In the genomic region with DNA sequence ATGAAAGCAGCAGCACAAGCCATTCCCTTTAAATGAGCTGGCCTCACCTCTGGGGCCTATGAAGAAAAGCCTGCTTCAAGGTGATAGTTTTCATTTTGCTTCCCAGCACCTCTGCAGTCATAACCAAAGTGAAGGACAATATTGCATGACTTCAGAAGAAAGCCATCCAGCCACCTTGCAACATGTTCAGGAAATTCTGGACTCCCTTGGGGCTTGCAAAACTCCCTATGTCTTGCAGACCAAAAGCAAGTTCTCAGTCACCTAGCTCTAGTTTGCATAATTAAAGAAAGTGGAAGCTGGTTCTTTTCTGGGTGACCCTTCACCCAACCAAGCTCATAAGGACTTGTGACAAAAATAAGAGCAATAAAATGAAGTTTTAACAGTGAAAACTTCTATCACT, we compare ENCODE assay signal across 12 cellular contexts.
A peak's percentile ranks its signal among the peaks of the same experiment; 100 is the strongest.
DNase-seq lines count a peak whose midpoint lies in the region; ATAC-seq, FAIRE-seq and TF ChIP-seq lines count a peak whose summit lies in the region.
"Had no signal": no experiment of that assay in that cellular context is flagged by ENCODE, and none has a peak within 500 bp of the region (broad histone marks: within the 10 kb centered on the region; RNA-seq: fewer than 3 reads in every experiment).

No MANE protein-coding gene starts in this region.

- no peaks in the 10 kb centered on the region for H3K27me3 Mint-ChIP-seq in MCF 10A (ENCODE audit: insufficient read depth, unreplicated experiment)
- H3K27me3 Mint-ChIP-seq: activated CD4-positive, alpha-beta T cell treated with anti-CD3 and anti-CD28 coated beads, Interleukin-2, amount 10 ng/mL, durations not matched to agents 7 days and 5 days had no signal

- no peaks in the 10 kb centered on the region for H3K79me2 ChIP-seq in mammary epithelial cell (ENCODE audit: insufficient read depth, low read length)

- TF ChIP-seq CTCF in MCF 10A (IDR thresholded peaks at IDR 0.05; ENCODE audit: unreplicated experiment) = no peak
- TF ChIP-seq CTCF in mammary epithelial cell (conservative IDR thresholded peaks at IDR 0.05 in 1 of 2, IDR thresholded peaks at IDR 0.05 in 1 of 2; ENCODE audit: extremely low read depth in 1 of 2, insufficient read depth in 1 of 2, low read depth in 1 of 2, low read length in 2 of 2) = no peak
- no peak for TF ChIP-seq CTCF in pancreas (IDR thresholded peaks at IDR 0.05)

- H3K36me3 ChIP-seq in mammary epithelial cell (ENCODE audit: insufficient read depth, low read length) (no peaks in the 10 kb centered on the region), pancreas (no peaks in the 10 kb centered on the region)
- no peaks in the 10 kb centered on the region for H3K36me3 ChIP-seq in effector memory CD4-positive, alpha-beta T cell (ENCODE audit: control insufficient read depth, insufficient read depth, low read length)

- in situ Hi-C loops in mammary epithelial cell (cut with MboI; ENCODE audit: low sequenced_read_pairs in 2 of 2) = no loop called here

- no peak overlapping the region for H3K4me2 ChIP-seq in mammary epithelial cell (ENCODE audit: insufficient read depth, low read depth, low read length)
- H3K4me2 ChIP-seq: A549 had no signal

- no peak overlapping the region for H3K9ac ChIP-seq in mammary epithelial cell (ENCODE audit: insufficient read depth, low read length)

- CTCF ChIA-PET in MCF 10A (lab: Yijun Ruan, JAX) (interaction anchor here (0.6 to 0.9 kb wide), 3 partner anchors 31 to 350 kb away, joined by 3 to 7 read pairs (median 3); no protein-coding TSS in a partner anchor), mammary epithelial cell (lab: Charles Lee; ENCODE audit: low non-redundant PET) (no interaction called here)

- H3K9me3 Mint-ChIP-seq in MCF 10A (ENCODE audit: unreplicated experiment) = peaks cover 4% of the 10 kb centered on the region

- no peak overlapping the region for H3K27ac Mint-ChIP-seq in MCF 10A (ENCODE audit: low read depth, unreplicated experiment)
- H3K27ac Mint-ChIP-seq: activated CD4-positive, alpha-beta T cell treated with anti-CD3 and anti-CD28 coated beads, Interleukin-2, amount 10 ng/mL, durations not matched to agents 7 days and 5 days had no signal

- POLR2A ChIA-PET in MCF 10A (lab: Yijun Ruan, JAX) = no interaction called here

- H3K27ac ChIP-seq in mammary epithelial cell (ENCODE audit: insufficient read depth, low read depth, low read length) = no peak overlapping the region
- no peak overlapping the region for H3K27ac ChIP-seq in effector memory CD4-positive, alpha-beta T cell (ENCODE audit: insufficient read depth, low read length, poor library complexity, severe bottlenecking)
- H3K27ac ChIP-seq in pancreas = no peak overlapping the region
- H3K27ac ChIP-seq: A549 had no signal

- H3K4me3 Mint-ChIP-seq in MCF 10A (ENCODE audit: unreplicated experiment) = no peak overlapping the region
- H3K4me3 Mint-ChIP-seq: activated CD4-positive, alpha-beta T cell treated with anti-CD3 and anti-CD28 coated beads, Interleukin-2, amount 10 ng/mL, durations not matched to agents 7 days and 5 days had no signal

- H2AFZ ChIP-seq in mammary epithelial cell (ENCODE audit: low read depth, low read length) = no peak overlapping the region

- H3K4me1 ChIP-seq in mammary epithelial cell (ENCODE audit: insufficient read depth, low read length) (no peaks in the 10 kb centered on the region), pancreas (no peaks in the 10 kb centered on the region)
- no peaks in the 10 kb centered on the region for H3K4me1 ChIP-seq in effector memory CD4-positive, alpha-beta T cell (ENCODE audit: control insufficient read depth, insufficient read depth, low read length, poor library complexity, severe bottlenecking)
- H3K4me1 ChIP-seq: A549 had no signal

- H3K9me3 ChIP-seq in mammary epithelial cell (replicated peaks; ENCODE audit: insufficient read depth, low read length) = peaks cover 10% of the 10 kb centered on the region
- H3K9me3 ChIP-seq in effector memory CD4-positive, alpha-beta T cell (ENCODE audit: control insufficient read depth, low read length) = no peaks in the 10 kb centered on the region
- no peaks in the 10 kb centered on the region for H3K9me3 ChIP-seq in pancreas

- DNase-seq in MCF 10A (ENCODE audit: unreplicated experiment) = peak; percentile 18
- no peak for DNase-seq in mammary epithelial cell
- DNase-seq in Kasumi-1 (lab: John Stamatoyannopoulos, UW) = peak; percentile 22
- DNase-seq in effector memory CD4-positive, alpha-beta T cell = no peak
- DNase-seq in pancreas = no peak
- no peak for DNase-seq in posterior vena cava (ENCODE audit: low spot score)
- no peak for DNase-seq in activated CD4-positive, alpha-beta T cell treated with anti-CD3 and anti-CD28 coated beads, Interleukin-2, amount 50 U/mL, for 1 hour
- DNase-seq: activated CD4-positive, alpha-beta T cell treated with anti-CD3 and anti-CD28 coated beads, Interleukin-2, amount 10 ng/mL, durations not matched to agents 7 days and 5 days; stimulated activated CD4-positive, alpha-beta T cell treated with anti-CD3 and anti-CD28 coated beads, Interleukin-4, amount 100 ng/mL, for 4 hours had no signal

- dilution Hi-C loops in mammary epithelial cell (cut with HindIII; ENCODE audit: low sequenced_read_pairs) = no loop called here

- no peaks in the 10 kb centered on the region for H4K20me1 ChIP-seq in mammary epithelial cell (ENCODE audit: insufficient read depth, low read length)

- H3K36me3 Mint-ChIP-seq in MCF 10A (ENCODE audit: insufficient read depth, unreplicated experiment) = no peaks in the 10 kb centered on the region

- H3K27me3 ChIP-seq in mammary epithelial cell (ENCODE audit: insufficient read depth, low read length) (no peaks in the 10 kb centered on the region), pancreas (no peaks in the 10 kb centered on the region)
- H3K27me3 ChIP-seq in effector memory CD4-positive, alpha-beta T cell (replicated peaks; ENCODE audit: control insufficient read depth, insufficient read depth, low read length, poor library complexity, severe bottlenecking) = no peaks in the 10 kb centered on the region

- H3K4me3 ChIP-seq in mammary epithelial cell (replicated peaks in 1 of 3; ENCODE audit: insufficient read depth in 1 of 3, low read depth in 2 of 3, low read length in 3 of 3) (no peak overlapping the region), pancreas (no peak overlapping the region)
- H3K4me3 ChIP-seq in effector memory CD4-positive, alpha-beta T cell (ENCODE audit: insufficient read depth, low read depth, low read length, poor library complexity, severe bottlenecking) = no peak overlapping the region
- H3K4me3 ChIP-seq: A549 had no signal

- no peak for FAIRE-seq in pancreas (lab: Jason Lieb, UNC)
- FAIRE-seq: A549, astrocyte had no signal

- intact Hi-C loops in MCF 10A (cut with micrococcal nuclease) (no loop called here), mammary epithelial cell (cut with micrococcal nuclease) (no loop called here), pancreas (cut with DNase I) (no loop called here), posterior vena cava (cut with DNase I) (no loop called here)

- no peaks in the 10 kb centered on the region for H3K4me1 Mint-ChIP-seq in MCF 10A (ENCODE audit: insufficient read depth, unreplicated experiment)
- H3K4me1 Mint-ChIP-seq: activated CD4-positive, alpha-beta T cell treated with anti-CD3 and anti-CD28 coated beads, Interleukin-2, amount 10 ng/mL, durations not matched to agents 7 days and 5 days had no signal

- ATAC-seq in HG02798 (IDR thresholded peaks at IDR 0.05; ENCODE audit: poor library complexity, unreplicated experiment) (peak; percentile 85), pancreas (no peak)
- ATAC-seq: A549 had no signal

- BruUV-seq in MCF 10A (replicated peaks; lab: Mats Ljungman, UMichigan) = no TSS peak
- no TSS peak for BruUV-seq in mammary epithelial cell (replicated peaks; lab: Mats Ljungman, UMichigan)

Comparison
In these comparisons a context has a peak if more than half of its experiments do, and no peak if none do; other contexts are left out.
1. DNase-seq: peak in MCF 10A (single experiment) and Kasumi-1 (2 of 2); none in mammary epithelial cell (single experiment), effector memory CD4-positive, alpha-beta T cell (0 of 3), pancreas (0 of 6), posterior vena cava (single experiment) and activated CD4-positive, alpha-beta T cell treated with anti-CD3 and anti-CD28 coated beads, Interleukin-2, amount 50 U/mL, for 1 hour (single experiment).